1 cellular context compared by ENCODE assay signal in the genomic region with DNA sequence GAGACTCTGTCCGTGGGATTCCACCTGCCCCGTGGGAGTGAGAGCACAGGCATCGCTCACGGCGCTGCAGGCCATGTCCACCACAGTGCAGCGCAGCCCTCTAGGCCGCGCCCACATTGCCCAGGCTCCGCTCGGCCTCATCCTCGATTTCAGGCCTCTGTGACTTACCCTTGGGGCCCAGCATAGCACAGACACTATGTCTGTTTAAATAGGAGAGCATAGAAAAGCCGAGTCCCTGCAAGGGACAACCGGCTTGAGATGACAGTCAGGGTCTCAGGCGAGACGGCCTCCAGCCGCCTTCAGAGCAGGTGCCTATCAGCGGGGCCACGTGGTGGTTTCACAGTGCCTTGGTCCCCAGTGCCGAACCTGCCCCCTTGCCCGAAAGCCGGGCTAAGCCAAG.
TF ChIP-seq lines count a peak whose summit lies in the region.

No MANE protein-coding gene starts in this region.

TF ChIP-seq in IMR-90, 13 proteins besides CTCF, POLR2A, EP300 and RAD21 (continued from another document):
- TF ChIP-seq MAZ (IDR thresholded peaks at IDR 0.05; ENCODE audit: borderline replicate concordance, low read depth, low read length) (no peak), NFE2L2 (IDR thresholded peaks at IDR 0.05; ENCODE audit: low read depth, low read length) (no peak), BHLHE40 (IDR thresholded peaks at IDR 0.05; ENCODE audit: low read depth, low read length) (no peak), FOS (IDR thresholded peaks at IDR 0.05; ENCODE audit: low read depth, low read length) (no peak), RFX5 (IDR thresholded peaks at IDR 0.05; ENCODE audit: low read depth, low read length) (no peak), CHD1 (IDR thresholded peaks at IDR 0.05; ENCODE audit: low read depth, low read length) (no peak), MXI1 (IDR thresholded peaks at IDR 0.05; ENCODE audit: borderline replicate concordance, low read depth, low read length) (no peak), RCOR1 (IDR thresholded peaks at IDR 0.05; ENCODE audit: insufficient replicate concordance, low read length) (no peak), CEBPB (IDR thresholded peaks at IDR 0.05; ENCODE audit: low read depth, low read length) (no peak)
- TF ChIP-seq, protein P1, sequence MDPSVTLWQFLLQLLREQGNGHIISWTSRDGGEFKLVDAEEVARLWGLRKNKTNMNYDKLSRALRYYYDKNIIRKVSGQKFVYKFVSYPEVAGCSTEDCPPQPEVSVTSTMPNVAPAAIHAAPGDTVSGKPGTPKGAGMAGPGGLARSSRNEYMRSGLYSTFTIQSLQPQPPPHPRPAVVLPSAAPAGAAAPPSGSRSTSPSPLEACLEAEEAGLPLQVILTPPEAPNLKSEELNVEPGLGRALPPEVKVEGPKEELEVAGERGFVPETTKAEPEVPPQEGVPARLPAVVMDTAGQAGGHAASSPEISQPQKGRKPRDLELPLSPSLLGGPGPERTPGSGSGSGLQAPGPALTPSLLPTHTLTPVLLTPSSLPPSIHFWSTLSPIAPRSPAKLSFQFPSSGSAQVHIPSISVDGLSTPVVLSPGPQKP (IDR thresholded peaks at IDR 0.05; ENCODE audit: borderline replicate concordance, low read depth, low read length): no peak
TF ChIP-seq in IMR-90: peak in this region for 0.
